In genomic region chr5:178115136-178115834, GRCh38 we compare ENCODE assay signal across 8 cellular contexts. TPM values are rescaled to one million over a fixed set of nuclear protein-coding genes. Genes with fewer than 3 reads are reported as not detected.
DNase-seq lines count a peak whose midpoint lies in the region; ATAC-seq, FAIRE-seq and TF ChIP-seq lines count a peak whose summit lies in the region.

No MANE protein-coding gene starts in this region.

- H3K27ac ChIP-seq in breast epithelium (peak overlapping the region in 1 of 2 donors; percentile 53), mammary epithelial cell (ENCODE audit: insufficient read depth, low read depth, low read length) (no peak overlapping the region), kidney (ENCODE audit: low read depth in 2 of 2, low read length in 2 of 2) (no peak overlapping the region)

- no peaks in the 10 kb centered on the region for H4K20me1 ChIP-seq in mammary epithelial cell (ENCODE audit: insufficient read depth, low read length)

- whole genome bisulfite sequencing in mammary epithelial cell (ENCODE audit: low coverage, missing lambda C conversion rate): 97% methylated on average over 12 of the region's 13 CpGs

- H3K9me3 Mint-ChIP-seq in type B pancreatic cell: no peaks in the 10 kb centered on the region

- no peak for ATAC-seq in GM18498 (IDR thresholded peaks at IDR 0.05; ENCODE audit: unreplicated experiment)

- FAIRE-seq in kidney (lab: Jason Lieb, UNC): no peak

- TF ChIP-seq POLR2A in breast epithelium (IDR thresholded peaks at IDR 0.05): no peak

- H3K36me3 Mint-ChIP-seq in type B pancreatic cell: no peaks in the 10 kb centered on the region

- CTCF ChIA-PET in mammary epithelial cell (lab: Charles Lee; ENCODE audit: low non-redundant PET): no interaction called here

- dilution Hi-C loops in mammary epithelial cell (cut with HindIII; ENCODE audit: low sequenced_read_pairs): no loop called here

- no peak overlapping the region for H2AFZ ChIP-seq in mammary epithelial cell (ENCODE audit: low read depth, low read length)

- H3K4me1 Mint-ChIP-seq in type B pancreatic cell (ENCODE audit: unreplicated experiment): peaks cover 18% of the 10 kb centered on the region

- H3K9ac ChIP-seq in mammary epithelial cell (ENCODE audit: insufficient read depth, low read length) (no peak overlapping the region), kidney (ENCODE audit: low read length in 2 of 2) (peak overlapping the region in 1 of 2 donors; percentile 7)

- H3K9me3 ChIP-seq in breast epithelium: no peaks in the 10 kb centered on the region
- no peaks in the 10 kb centered on the region for H3K9me3 ChIP-seq in mammary epithelial cell (replicated peaks; ENCODE audit: insufficient read depth, low read length)
- no peaks in the 10 kb centered on the region for H3K9me3 ChIP-seq in kidney (ENCODE audit: control insufficient read depth in 1 of 2, low read length in 2 of 2)

- H3K79me2 ChIP-seq in mammary epithelial cell (ENCODE audit: insufficient read depth, low read length): no peaks in the 10 kb centered on the region

- H3K27me3 Mint-ChIP-seq in type B pancreatic cell: peaks cover 17% of the 10 kb centered on the region

- H3K4me3 ChIP-seq in breast epithelium: peak overlapping the region in 2 of 3 donors; percentile 68 to 76
- no peak overlapping the region for H3K4me3 ChIP-seq in mammary epithelial cell (replicated peaks in 1 of 3; ENCODE audit: insufficient read depth in 1 of 3, low read depth in 2 of 3, low read length in 3 of 3)
- no peak overlapping the region for H3K4me3 ChIP-seq in kidney (ENCODE audit: low read length in 2 of 2)

- in situ Hi-C loops in mammary epithelial cell (cut with MboI; ENCODE audit: low sequenced_read_pairs in 2 of 2): no loop called here

- no TSS peak for BruUV-seq in mammary epithelial cell (replicated peaks; lab: Mats Ljungman, UMichigan)

- H3K4me1 ChIP-seq in breast epithelium (peaks cover 0 to 13% of the 10 kb centered on the region in 2 donors), mammary epithelial cell (ENCODE audit: insufficient read depth, low read length) (peaks cover 13% of the 10 kb centered on the region), kidney (ENCODE audit: control insufficient read depth in 1 of 2, insufficient read depth in 1 of 2, low read depth in 1 of 2, low read length in 2 of 2) (peaks cover 0 to 2% of the 10 kb centered on the region in 2 donors)

- H3K27ac Mint-ChIP-seq in type B pancreatic cell: peak overlapping the region; percentile 89

- H3K36me3 ChIP-seq in breast epithelium: no peaks in the 10 kb centered on the region
- no peaks in the 10 kb centered on the region for H3K36me3 ChIP-seq in mammary epithelial cell (ENCODE audit: insufficient read depth, low read length)
- no peaks in the 10 kb centered on the region for H3K36me3 ChIP-seq in kidney (ENCODE audit: control insufficient read depth in 1 of 2, insufficient read depth in 2 of 2, low read length in 2 of 2)

- no peak for TF ChIP-seq CTCF in breast epithelium (IDR thresholded peaks at IDR 0.05)
- no peak for TF ChIP-seq CTCF in mammary epithelial cell (conservative IDR thresholded peaks at IDR 0.05 in 1 of 2, IDR thresholded peaks at IDR 0.05 in 1 of 2; ENCODE audit: extremely low read depth in 1 of 2, insufficient read depth in 1 of 2, low read depth in 1 of 2, low read length in 2 of 2)
- no peak for TF ChIP-seq CTCF in kidney (IDR thresholded peaks at IDR 0.05; ENCODE audit: borderline replicate concordance, extremely low read depth, insufficient read depth)
- TF ChIP-seq CTCF in type B pancreatic cell (conservative IDR thresholded peaks at IDR 0.05): no peak

- peaks cover 0 to 3% of the 10 kb centered on the region in 2 donors for H3K27me3 ChIP-seq in breast epithelium
- H3K27me3 ChIP-seq in mammary epithelial cell (ENCODE audit: insufficient read depth, low read length): no peaks in the 10 kb centered on the region

- no peak overlapping the region for H3K4me2 ChIP-seq in mammary epithelial cell (ENCODE audit: insufficient read depth, low read depth, low read length)

- DNase-seq in breast epithelium (ENCODE audit: low spot score in 2 of 2): no peak
- no peak for DNase-seq in mammary epithelial cell
- peak; percentile 26 for DNase-seq in activated CD8-positive, alpha-beta memory T cell treated with anti-CD3 and anti-CD28 coated beads, Interleukin-2, amount 50 U/mL, for 4 hours
- DNase-seq in kidney: peak; percentile 64
- no peak for DNase-seq in type B pancreatic cell (ENCODE audit: extremely low spot score, unreplicated experiment)
- DNase-seq in stimulated activated CD4-positive, alpha-beta T cell treated with anti-CD3 and anti-CD28 coated beads, Interleukin-12 subunit alpha, Interleukin-12 subunit beta, amount 100 ng/mL, for 4 hours: no peak
- no peak for DNase-seq in HK-2 (ENCODE audit: unreplicated experiment)

- intact Hi-C loops in breast epithelium (cut with DNase I; ENCODE audit: low total_unique reads) (no loop called here), mammary epithelial cell (cut with micrococcal nuclease) (no loop called here), kidney (cut with DNase I) (no loop called here)

- H3K4me3 Mint-ChIP-seq in type B pancreatic cell: peak overlapping the region; percentile 92

RNA-seq across cellular contexts. Expression of gene N4BP3, which starts 2.0 kb away (rescaled TPM):
- total RNA-seq in breast epithelium: 1 to 10 TPM in 2 of 3 donors, under 1 TPM in 1; 0.32 to 9.8 (median 4.9) TPM
- 1 to 10 TPM in 1 of 2 donors, under 1 TPM in 1; 0.67 to 2.2 TPM for total RNA-seq in mammary epithelial cell
- 0.46 TPM for polyA plus RNA-seq in mammary epithelial cell
- polyA minus RNA-seq in mammary epithelial cell: not detected
- total RNA-seq in kidney: 5.6 TPM
- polyA plus RNA-seq in kidney (ENCODE audit: insufficient read depth, low read depth, low replicate concordance): 2.4 TPM
- total RNA-seq in type B pancreatic cell (ENCODE audit: low replicate concordance): 6.6 and 11.2 TPM in 2 replicates

RNA-seq across cellular contexts. Expression of gene RMND5B, which starts 15.5 kb away (rescaled TPM):
- total RNA-seq in breast epithelium (10 to 100 TPM; 34.4 to 40.4 (median 36.3) TPM), mammary epithelial cell (10 to 100 TPM; 15.3 to 23.8 TPM), kidney (45.3 TPM), type B pancreatic cell (ENCODE audit: low replicate concordance) (41.8 and 52.1 TPM in 2 replicates)
- polyA plus RNA-seq in mammary epithelial cell (17.1 TPM), kidney (ENCODE audit: insufficient read depth, low read depth, low replicate concordance) (36.6 TPM)
- 22.2 TPM for polyA minus RNA-seq in mammary epithelial cell

RNA-seq across cellular contexts. Expression of gene NHP2, which starts 38.4 kb away (rescaled TPM):
- total RNA-seq in breast epithelium (100 to 1,000 TPM; 148 to 256 (median 220) TPM), mammary epithelial cell (100 to 1,000 TPM in 1 of 2 donors, 10 to 100 TPM in 1; 72.8 to 152 TPM), kidney (98.6 TPM), type B pancreatic cell (ENCODE audit: low replicate concordance) (136 and 161 TPM in 2 replicates)
- polyA plus RNA-seq in mammary epithelial cell (213 TPM), kidney (ENCODE audit: insufficient read depth, low read depth, low replicate concordance) (129 TPM)
- polyA minus RNA-seq in mammary epithelial cell: 91.2 TPM

Comparison
In these comparisons a context has a peak if more than half of its experiments do, and no peak if none do; other contexts are left out.
1. H3K4me3 ChIP-seq: peak in breast epithelium (2 of 3); none in mammary epithelial cell (0 of 3) and kidney (0 of 2).
2. DNase-seq: peak in activated CD8-positive, alpha-beta memory T cell treated with anti-CD3 and anti-CD28 coated beads, Interleukin-2, amount 50 U/mL, for 4 hours (single experiment) and kidney (single experiment); none in breast epithelium (0 of 2), mammary epithelial cell (single experiment), type B pancreatic cell (single experiment), stimulated activated CD4-positive, alpha-beta T cell treated with anti-CD3 and anti-CD28 coated beads, Interleukin-12 subunit alpha, Interleukin-12 subunit beta, amount 100 ng/mL, for 4 hours (single experiment) and HK-2 (single experiment).